Comparison of ENCODE assay signal across 8 cellular contexts in genomic region chr22:21624120-21624879, GRCh38. TPM values are rescaled to one million over a fixed set of nuclear protein-coding genes. Genes with fewer than 3 reads are reported as not detected.
DNase-seq lines count a peak whose midpoint lies in the region; ATAC-seq and TF ChIP-seq lines count a peak whose summit lies in the region.

No MANE protein-coding gene starts in this region.

- H3K4me1 Mint-ChIP-seq in activated naive CD4-positive, alpha-beta T cell treated with anti-CD3 and anti-CD28 coated beads, Interleukin-2, amount 10 ng/mL, durations not matched to agents 7 days and 5 days, result peaks cover 21% of the 10 kb centered on the region
- peaks cover 78% of the 10 kb centered on the region for H3K4me1 Mint-ChIP-seq in stimulated activated memory B cell treated with anti-CD40 and anti-IgM and Interleukin-4, amounts not matched to agents 10 μg/mL and 1 μg/mL and 100 μg/mL, for 72 hours

- ATAC-seq in stimulated activated memory B cell treated with anti-CD40 and anti-IgM and Interleukin-4, amounts not matched to agents 10 μg/mL and 1 μg/mL and 100 μg/mL, for 72 hours, result no peak
- ATAC-seq in GM21723 (IDR thresholded peaks at IDR 0.05; ENCODE audit: unreplicated experiment), result no peak

- no peaks in the 10 kb centered on the region for H3K9me3 ChIP-seq in left ventricle myocardium inferior (replicated peaks)

- H3K9me3 Mint-ChIP-seq in activated naive CD4-positive, alpha-beta T cell treated with anti-CD3 and anti-CD28 coated beads, Interleukin-2, amount 10 ng/mL, durations not matched to agents 7 days and 5 days, result no peaks in the 10 kb centered on the region
- H3K9me3 Mint-ChIP-seq in stimulated activated memory B cell treated with anti-CD40 and anti-IgM and Interleukin-4, amounts not matched to agents 10 μg/mL and 1 μg/mL and 100 μg/mL, for 72 hours, result no peaks in the 10 kb centered on the region

- peak overlapping the region; percentile 56 for H3K27ac ChIP-seq in left ventricle myocardium inferior (replicated peaks)

- no peak overlapping the region for H3K4me3 ChIP-seq in left ventricle myocardium inferior

- H3K36me3 Mint-ChIP-seq in activated naive CD4-positive, alpha-beta T cell treated with anti-CD3 and anti-CD28 coated beads, Interleukin-2, amount 10 ng/mL, durations not matched to agents 7 days and 5 days, result peaks cover 39% of the 10 kb centered on the region
- H3K36me3 Mint-ChIP-seq in stimulated activated memory B cell treated with anti-CD40 and anti-IgM and Interleukin-4, amounts not matched to agents 10 μg/mL and 1 μg/mL and 100 μg/mL, for 72 hours, result peaks cover 34% of the 10 kb centered on the region

- H3K4me3 Mint-ChIP-seq in activated naive CD4-positive, alpha-beta T cell treated with anti-CD3 and anti-CD28 coated beads, Interleukin-2, amount 10 ng/mL, durations not matched to agents 7 days and 5 days, result no peak overlapping the region
- no peak overlapping the region for H3K4me3 Mint-ChIP-seq in stimulated activated memory B cell treated with anti-CD40 and anti-IgM and Interleukin-4, amounts not matched to agents 10 μg/mL and 1 μg/mL and 100 μg/mL, for 72 hours

- no peaks in the 10 kb centered on the region for H3K36me3 ChIP-seq in left ventricle myocardium inferior

- peak; percentile 64 for DNase-seq in ELF-1 (ENCODE audit: low read depth, low spot score)
- peak; percentile 38 for DNase-seq in NCI-H1694 (lab: John Stamatoyannopoulos, UW)
- peak; percentile 56 for DNase-seq in activated naive CD4-positive, alpha-beta T cell treated with anti-CD3 and anti-CD28 coated beads, Interleukin-2, amount 10 ng/mL, durations not matched to agents 7 days and 5 days
- DNase-seq in left ventricle myocardium inferior, result peak; percentile 52
- no peak for DNase-seq in NOMO-1 treated with DMSO at 0.1 percent for 48 hours (lab: John Stamatoyannopoulos, UW; ENCODE audit: unreplicated experiment)
- no peak for DNase-seq in GM19240 (ENCODE audit: insufficient read length, low spot score)

- CTCF ChIA-PET in activated naive CD4-positive, alpha-beta T cell treated with anti-CD3 and anti-CD28 coated beads, Interleukin-2, amount 10 ng/mL, durations not matched to agents 7 days and 5 days (lab: Charles Lee), result interaction anchor here (1.5 to 3.1 kb wide), 2 partner anchors 12 to 18 kb away, joined by 3 to 12 read pairs; partner anchors contain the start of gene SDF2L1

- H3K27ac Mint-ChIP-seq in activated naive CD4-positive, alpha-beta T cell treated with anti-CD3 and anti-CD28 coated beads, Interleukin-2, amount 10 ng/mL, durations not matched to agents 7 days and 5 days, result peak overlapping the region; percentile 49
- H3K27ac Mint-ChIP-seq in stimulated activated memory B cell treated with anti-CD40 and anti-IgM and Interleukin-4, amounts not matched to agents 10 μg/mL and 1 μg/mL and 100 μg/mL, for 72 hours, result peak overlapping the region; percentile 64

- intact Hi-C loops in left ventricle myocardium inferior (cut with micrococcal nuclease), result loop anchor here (10.0 kb wide), 1 partner anchor 49 kb away; no protein-coding TSS in a partner anchor

- no peaks in the 10 kb centered on the region for H3K27me3 ChIP-seq in left ventricle myocardium inferior (ENCODE audit: low read depth)

- no peaks in the 10 kb centered on the region for H3K27me3 Mint-ChIP-seq in activated naive CD4-positive, alpha-beta T cell treated with anti-CD3 and anti-CD28 coated beads, Interleukin-2, amount 10 ng/mL, durations not matched to agents 7 days and 5 days
- no peaks in the 10 kb centered on the region for H3K27me3 Mint-ChIP-seq in stimulated activated memory B cell treated with anti-CD40 and anti-IgM and Interleukin-4, amounts not matched to agents 10 μg/mL and 1 μg/mL and 100 μg/mL, for 72 hours

- peaks cover 78% of the 10 kb centered on the region for H3K4me1 ChIP-seq in left ventricle myocardium inferior

- peak; percentile 38 for TF ChIP-seq CTCF in left ventricle myocardium inferior (IDR thresholded peaks at IDR 0.05; ENCODE audit: borderline replicate concordance)

RNA-seq across cellular contexts. Expression of gene YDJC, which starts 5.5 kb away (rescaled TPM):
- total RNA-seq in left ventricle myocardium inferior, result 4.5 TPM

RNA-seq across cellular contexts. Expression of gene CCDC116, which starts 8.3 kb away (rescaled TPM):
- 0.11 TPM for total RNA-seq in left ventricle myocardium inferior

RNA-seq across cellular contexts. Expression of gene SDF2L1, which starts 17.8 kb away (rescaled TPM):
- 18.3 TPM for total RNA-seq in left ventricle myocardium inferior

RNA-seq across cellular contexts. Expression of gene PPIL2, which starts 41.5 kb away (rescaled TPM):
- 27.1 TPM for total RNA-seq in left ventricle myocardium inferior

RNA-seq across cellular contexts. Expression of gene UBE2L3, which starts 56.8 kb away (rescaled TPM):
- 54.5 TPM for total RNA-seq in left ventricle myocardium inferior

Comparison
In these comparisons a context has a peak if more than half of its experiments do, and no peak if none do; other contexts are left out.
1. DNase-seq: peak in ELF-1 (single experiment), NCI-H1694 (single experiment), activated naive CD4-positive, alpha-beta T cell treated with anti-CD3 and anti-CD28 coated beads, Interleukin-2, amount 10 ng/mL, durations not matched to agents 7 days and 5 days (single experiment) and left ventricle myocardium inferior (single experiment); none in NOMO-1 treated with DMSO at 0.1 percent for 48 hours (single experiment) and GM19240 (single experiment).